27 cellular contexts compared by ENCODE assay signal in genomic region chrX:134715930-134716619, GRCh38. TPM values are rescaled to one million over a fixed set of nuclear protein-coding genes. Genes with fewer than 3 reads are reported as not detected.
DNase-seq lines count a peak whose midpoint lies in the region; ATAC-seq and TF ChIP-seq lines count a peak whose summit lies in the region.
"Had no signal": no experiment of that assay in that cellular context is flagged by ENCODE, and none has a peak within 500 bp of the region (broad histone marks: within the 10 kb centered on the region; RNA-seq: fewer than 3 reads in every experiment).

No MANE protein-coding gene starts in this region.

- H2AK5ac ChIP-seq in trophoblast cell (ENCODE audit: low read length) = no peak overlapping the region

- H3K27ac Mint-ChIP-seq in endodermal cell = no peak overlapping the region
- H3K27ac Mint-ChIP-seq: activated B cell treated with CpG ODN at 0.5 μM for 24 hours; activated naive CD4-positive, alpha-beta T cell treated with anti-CD3 and anti-CD28 coated beads, Interleukin-2, amount 50 U/mL, for 24 hours; dendritic cell treated with granulocyte-macrophage colony-stimulating factor and Interleukin-4, amounts not matched to agents 40 ng/mL and 50 ng/mL, for 4 days had no signal

- H2BK120ac ChIP-seq in trophoblast cell (ENCODE audit: insufficient read depth, low read length, poor library complexity) = no peak overlapping the region

- H3K27ac ChIP-seq in endodermal cell (ENCODE audit: low read depth, low read length) (no peak overlapping the region), trophoblast cell (ENCODE audit: low read depth, low read length) (no peak overlapping the region)
- H3K27ac ChIP-seq: cardiac muscle cell, PC-9, psoas muscle, upper lobe of right lung had no signal

- H3K9ac ChIP-seq in endodermal cell (ENCODE audit: extremely low read depth, low read length, poor library complexity, severe bottlenecking) = no peak overlapping the region
- H3K9ac ChIP-seq in trophoblast cell (ENCODE audit: low read length) = no peak overlapping the region

- no peak for ATAC-seq in GM18870 (IDR thresholded peaks at IDR 0.05; ENCODE audit: unreplicated experiment)
- ATAC-seq: mucosa of descending colon, psoas muscle, upper lobe of right lung had no signal

- H3K9me3 ChIP-seq in endodermal cell (ENCODE audit: control insufficient read depth, low read length) (no peaks in the 10 kb centered on the region), trophoblast cell (ENCODE audit: insufficient read depth, low read depth, low read length) (no peaks in the 10 kb centered on the region)
- H3K9me3 ChIP-seq: MG63, mucosa of descending colon, psoas muscle, upper lobe of right lung had no signal

- no peak overlapping the region for H3K4me2 ChIP-seq in trophoblast cell (ENCODE audit: low read length)
- H3K4me2 ChIP-seq: PC-9 had no signal

- H3K79me2 ChIP-seq in trophoblast cell (ENCODE audit: control insufficient read depth, insufficient read depth, low read length, poor library complexity) = no peaks in the 10 kb centered on the region

- peaks cover 9% of the 10 kb centered on the region for H3K4me1 Mint-ChIP-seq in endodermal cell

- no peak overlapping the region for H4K12ac ChIP-seq in trophoblast cell (ENCODE audit: low read depth, low read length)

- H3K4me3 Mint-ChIP-seq in endodermal cell = no peak overlapping the region
- H3K4me3 Mint-ChIP-seq: activated B cell treated with CpG ODN at 0.5 μM for 24 hours; activated naive CD4-positive, alpha-beta T cell treated with anti-CD3 and anti-CD28 coated beads, Interleukin-2, amount 50 U/mL, for 24 hours; dendritic cell treated with granulocyte-macrophage colony-stimulating factor and Interleukin-4, amounts not matched to agents 40 ng/mL and 50 ng/mL, for 4 days had no signal

- TF ChIP-seq CTCF in endodermal cell (conservative IDR thresholded peaks at IDR 0.05) = no peak

- H3K27me3 ChIP-seq in endodermal cell (ENCODE audit: control insufficient read depth, insufficient read depth, low read length, poor library complexity, severe bottlenecking) (no peaks in the 10 kb centered on the region), trophoblast cell (ENCODE audit: insufficient read depth, low read length) (no peaks in the 10 kb centered on the region)
- H3K27me3 ChIP-seq: cardiac muscle cell, MG63, upper lobe of right lung had no signal

- no peaks in the 10 kb centered on the region for H3K79me1 ChIP-seq in trophoblast cell (ENCODE audit: low read length)

- no peak overlapping the region for H2AFZ ChIP-seq in trophoblast cell (ENCODE audit: insufficient read depth, low read length, poor library complexity)
- H2AFZ ChIP-seq: PC-9 had no signal

- H3K18ac ChIP-seq in trophoblast cell (ENCODE audit: low read length) = no peak overlapping the region

- DNase-seq in NCI-H1417 (lab: John Stamatoyannopoulos, UW) (peak in 2 of 3 experiments; percentile 58 to 86), NCI-H1417 treated with DMSO at 0.1 percent for 48 hours (lab: John Stamatoyannopoulos, UW) (no peak), NCI-H510A (lab: John Stamatoyannopoulos, UW) (peak; percentile 44), endodermal cell (peak; percentile 56), trophoblast cell (no peak), activated T-cell treated with anti-CD3 and anti-CD28 coated beads for 4 hours (no peak)
- no peak for DNase-seq in stimulated activated CD4-positive, alpha-beta T cell treated with anti-CD3 and anti-CD28 coated beads, Interleukin-12 subunit alpha, Interleukin-12 subunit beta, amount 100 ng/mL, for 4 hours
- DNase-seq: activated B cell treated with CpG ODN at 0.5 μM for 24 hours, AML-193, DMS79 treated with DMSO at 0.1 percent for 48 hours, KBM-7, MG63, mucosa of descending colon, NCI-H1694 treated with DMSO at 0.1 percent for 48 hours, PC-9, psoas muscle, SIG-M5, upper lobe of right lung had no signal

- H3K4ac ChIP-seq in trophoblast cell (ENCODE audit: low read depth, low read length) = no peak overlapping the region

- H2BK5ac ChIP-seq in trophoblast cell (ENCODE audit: low read depth, low read length, poor library complexity) = no peak overlapping the region

- H3K9me3 Mint-ChIP-seq in endodermal cell = peaks cover 78% of the 10 kb centered on the region
- H3K9me3 Mint-ChIP-seq: activated B cell treated with CpG ODN at 0.5 μM for 24 hours; activated naive CD4-positive, alpha-beta T cell treated with anti-CD3 and anti-CD28 coated beads, Interleukin-2, amount 50 U/mL, for 24 hours; dendritic cell treated with granulocyte-macrophage colony-stimulating factor and Interleukin-4, amounts not matched to agents 40 ng/mL and 50 ng/mL, for 4 days had no signal

- H3K36me3 Mint-ChIP-seq in endodermal cell (ENCODE audit: low read depth) = no peaks in the 10 kb centered on the region
- H3K36me3 Mint-ChIP-seq: activated naive CD4-positive, alpha-beta T cell treated with anti-CD3 and anti-CD28 coated beads, Interleukin-2, amount 50 U/mL, for 24 hours had no signal

- no peak overlapping the region for H3K23ac ChIP-seq in trophoblast cell (ENCODE audit: low read length)

- peak overlapping the region; percentile 14 for H4K91ac ChIP-seq in trophoblast cell (ENCODE audit: low read depth, low read length)

- no peaks in the 10 kb centered on the region for H3K36me3 ChIP-seq in endodermal cell (ENCODE audit: control insufficient read depth, insufficient read depth, low read length)
- H3K36me3 ChIP-seq in trophoblast cell (ENCODE audit: control insufficient read depth in 1 of 2, insufficient read depth in 2 of 2, low read length in 2 of 2) = no peaks in the 10 kb centered on the region
- H3K36me3 ChIP-seq: cardiac muscle cell, MG63, upper lobe of right lung had no signal

- H3K4me1 ChIP-seq in endodermal cell (ENCODE audit: control insufficient read depth, insufficient read depth, low read length) (peaks cover 3% of the 10 kb centered on the region), trophoblast cell (ENCODE audit: control insufficient read depth in 1 of 2, insufficient read depth in 2 of 2, low read length in 2 of 2) (peaks cover 15 to 16% of the 10 kb centered on the region in 2 experiments)
- H3K4me1 ChIP-seq: psoas muscle, upper lobe of right lung had no signal

- no peak overlapping the region for H4K8ac ChIP-seq in trophoblast cell (ENCODE audit: low read depth, low read length)

- no peak overlapping the region for H3K14ac ChIP-seq in trophoblast cell (ENCODE audit: low read length)

- WGBS in endodermal cell (ENCODE audit: insufficient coverage in 1 of 2, insufficient read length in 1 of 2), 2 experiments = 73% methylated on average over 4 of the region's 5 CpGs; no CpG with 5 or more reads in 1 of the 2 experiments
- WGBS in trophoblast cell (ENCODE audit: extremely low coverage, insufficient coverage, insufficient read length) = no CpG with 5 or more reads among the region's 5 CpGs

- H3K4me3 ChIP-seq in endodermal cell (ENCODE audit: low read length) (no peak overlapping the region), trophoblast cell (ENCODE audit: low read depth, low read length) (no peak overlapping the region)
- H3K4me3 ChIP-seq: cardiac muscle cell, lung, MG63, mucosa of descending colon, PC-9, psoas muscle, upper lobe of right lung had no signal

- H3K27me3 Mint-ChIP-seq in endodermal cell (ENCODE audit: insufficient read depth) = no peaks in the 10 kb centered on the region
- H3K27me3 Mint-ChIP-seq: activated B cell treated with CpG ODN at 0.5 μM for 24 hours; activated naive CD4-positive, alpha-beta T cell treated with anti-CD3 and anti-CD28 coated beads, Interleukin-2, amount 50 U/mL, for 24 hours had no signal

- H2BK12ac ChIP-seq in trophoblast cell (ENCODE audit: low read length) = peak overlapping the region; percentile 28

RNA-seq across cellular contexts. Expression of gene PLAC1, which starts 57.8 kb away (rescaled TPM):
- total RNA-seq in endodermal cell = not detected
- 0.21 TPM for polyA plus RNA-seq in endodermal cell (2013, experiment 1 of 2)
- 0.33 TPM for polyA plus RNA-seq in endodermal cell (2013, experiment 2 of 2)
- polyA plus RNA-seq in trophoblast cell (2013) = 0.37 and 0.41 TPM in 2 replicates
- total RNA-seq: activated B cell treated with CpG ODN at 0.5 μM for 24 hours, glomerular endothelial cell, kidney epithelial cell, mucosa of descending colon, skeletal muscle tissue, subcutaneous adipose tissue, upper lobe of right lung had no signal

Comparison
In these comparisons a context has a peak if more than half of its experiments do, and no peak if none do; other contexts are left out.
1. DNase-seq: peak in NCI-H1417 (2 of 3), NCI-H510A (single experiment) and endodermal cell (single experiment); none in NCI-H1417 treated with DMSO at 0.1 percent for 48 hours (single experiment), trophoblast cell (0 of 2), stimulated activated CD4-positive, alpha-beta T cell treated with anti-CD3 and anti-CD28 coated beads, Interleukin-12 subunit alpha, Interleukin-12 subunit beta, amount 100 ng/mL, for 4 hours (single experiment) and activated T-cell treated with anti-CD3 and anti-CD28 coated beads for 4 hours (single experiment).